11 cellular contexts compared by ENCODE assay signal in genomic region chr9:99868845-99869244, GRCh38. TPM values are rescaled to one million over a fixed set of nuclear protein-coding genes. Genes with fewer than 3 reads are reported as not detected.
DNase-seq lines count a peak whose midpoint lies in the region; ATAC-seq and TF ChIP-seq lines count a peak whose summit lies in the region.
"Had no signal": no experiment of that assay in that cellular context is flagged by ENCODE, and none has a peak within 500 bp of the region (broad histone marks: within the 10 kb centered on the region; RNA-seq: fewer than 3 reads in every experiment).

No MANE protein-coding gene starts in this region.

- H3K9me3 Mint-ChIP-seq in activated CD8-positive, alpha-beta T cell treated with anti-CD3 and anti-CD28 coated beads for 36 hours: no peaks in the 10 kb centered on the region
- no peaks in the 10 kb centered on the region for H3K9me3 Mint-ChIP-seq in activated naive CD4-positive, alpha-beta T cell treated with anti-CD3 and anti-CD28 coated beads for 36 hours
- H3K9me3 Mint-ChIP-seq: HFFc6, neural progenitor cell had no signal

- peaks cover 19% of the 10 kb centered on the region for H3K4me1 Mint-ChIP-seq in activated CD8-positive, alpha-beta T cell treated with anti-CD3 and anti-CD28 coated beads for 36 hours (ENCODE audit: low read depth)
- H3K4me1 Mint-ChIP-seq in activated naive CD4-positive, alpha-beta T cell treated with anti-CD3 and anti-CD28 coated beads for 36 hours (ENCODE audit: low read depth): peaks cover 8% of the 10 kb centered on the region

- TF ChIP-seq POLR2A in GM18505 (IDR thresholded peaks at IDR 0.05; ENCODE audit: borderline replicate concordance, extremely low read depth, insufficient read depth, insufficient read length): no peak

- peaks cover 18% of the 10 kb centered on the region for H3K36me3 Mint-ChIP-seq in activated CD8-positive, alpha-beta T cell treated with anti-CD3 and anti-CD28 coated beads for 36 hours (ENCODE audit: low read depth)
- H3K36me3 Mint-ChIP-seq in activated naive CD4-positive, alpha-beta T cell treated with anti-CD3 and anti-CD28 coated beads for 36 hours (ENCODE audit: low read depth): peaks cover 3% of the 10 kb centered on the region
- H3K36me3 Mint-ChIP-seq: neural progenitor cell had no signal

- no peak for TF ChIP-seq CTCF in activated CD8-positive, alpha-beta T cell treated with anti-CD3 and anti-CD28 coated beads for 36 hours (IDR thresholded peaks at IDR 0.05)

- ATAC-seq in GM18505 (IDR thresholded peaks at IDR 0.05; ENCODE audit: unreplicated experiment) (peak; percentile 93), GM19463 (IDR thresholded peaks at IDR 0.05; ENCODE audit: unreplicated experiment) (peak; percentile 72), HG03095 (IDR thresholded peaks at IDR 0.05; ENCODE audit: unreplicated experiment) (peak; percentile 89), HG03521 (IDR thresholded peaks at IDR 0.05; ENCODE audit: unreplicated experiment) (no peak)
- ATAC-seq in activated CD8-positive, alpha-beta T cell treated with anti-CD3 and anti-CD28 coated beads for 36 hours: peak; percentile 43

- CTCF ChIA-PET in activated CD8-positive, alpha-beta T cell treated with anti-CD3 and anti-CD28 coated beads for 36 hours (lab: Charles Lee): interaction anchor here (0.7 to 2.5 kb wide), 2 partner anchors 12 to 1332 kb away, joined by 3 to 13 read pairs; no protein-coding TSS in a partner anchor
- CTCF ChIA-PET in activated naive CD4-positive, alpha-beta T cell treated with anti-CD3 and anti-CD28 coated beads for 36 hours (lab: Charles Lee): no interaction called here

- H3K4me3 Mint-ChIP-seq in activated CD8-positive, alpha-beta T cell treated with anti-CD3 and anti-CD28 coated beads for 36 hours: no peak overlapping the region
- H3K4me3 Mint-ChIP-seq in activated naive CD4-positive, alpha-beta T cell treated with anti-CD3 and anti-CD28 coated beads for 36 hours: no peak overlapping the region
- H3K4me3 Mint-ChIP-seq: HFFc6, neural progenitor cell had no signal

- POLR2A ChIA-PET in activated CD8-positive, alpha-beta T cell treated with anti-CD3 and anti-CD28 coated beads for 36 hours (lab: Charles Lee): interaction anchor here (1.0 kb wide), 1 partner anchor 12 kb away, joined by 4 read pairs; no protein-coding TSS in a partner anchor

- no peak overlapping the region for H3K27ac Mint-ChIP-seq in activated CD8-positive, alpha-beta T cell treated with anti-CD3 and anti-CD28 coated beads for 36 hours
- no peak overlapping the region for H3K27ac Mint-ChIP-seq in activated naive CD4-positive, alpha-beta T cell treated with anti-CD3 and anti-CD28 coated beads for 36 hours
- H3K27ac Mint-ChIP-seq: HFFc6, neural progenitor cell had no signal

- no peaks in the 10 kb centered on the region for H3K27me3 Mint-ChIP-seq in activated CD8-positive, alpha-beta T cell treated with anti-CD3 and anti-CD28 coated beads for 36 hours
- no peaks in the 10 kb centered on the region for H3K27me3 Mint-ChIP-seq in activated naive CD4-positive, alpha-beta T cell treated with anti-CD3 and anti-CD28 coated beads for 36 hours (ENCODE audit: low read depth)

- no peak for DNase-seq in activated CD8-positive, alpha-beta T cell treated with anti-CD3 and anti-CD28 coated beads for 36 hours
- DNase-seq in activated naive CD4-positive, alpha-beta T cell treated with anti-CD3 and anti-CD28 coated beads for 36 hours: no peak
- no peak for DNase-seq in stimulated activated CD4-positive, alpha-beta T cell treated with anti-CD3 and anti-CD28 coated beads, Interleukin-1b, Interleukin-23, amount 100 ng/mL, for 48 hours
- no peak for DNase-seq in SHP77 treated with DMSO at 0.1 percent for 48 hours (lab: John Stamatoyannopoulos, UW)
- DNase-seq: HFFc6, NCI-H1417 treated with DMSO at 0.1 percent for 48 hours had no signal

- intact Hi-C loops in activated CD8-positive, alpha-beta T cell treated with anti-CD3 and anti-CD28 coated beads for 36 hours (cut with micrococcal nuclease): no loop called here
- intact Hi-C loops in activated naive CD4-positive, alpha-beta T cell treated with anti-CD3 and anti-CD28 coated beads for 36 hours (cut with micrococcal nuclease): no loop called here

RNA-seq across cellular contexts. Expression of gene STX17, which starts 37.6 kb away (rescaled TPM):
- total RNA-seq in activated CD8-positive, alpha-beta T cell treated with anti-CD3 and anti-CD28 coated beads for 36 hours: 10 to 100 TPM; 33.3 to 41.9 TPM
- total RNA-seq in activated naive CD4-positive, alpha-beta T cell treated with anti-CD3 and anti-CD28 coated beads for 36 hours: 10 to 100 TPM; 28.1 to 31.6 TPM

RNA-seq across cellular contexts. Expression of gene NR4A3, which starts 47.2 kb away (rescaled TPM):
- 100 to 1,000 TPM; 112 to 113 TPM for total RNA-seq in activated CD8-positive, alpha-beta T cell treated with anti-CD3 and anti-CD28 coated beads for 36 hours
- 1 to 10 TPM; 3.8 to 4.2 TPM for total RNA-seq in activated naive CD4-positive, alpha-beta T cell treated with anti-CD3 and anti-CD28 coated beads for 36 hours

Comparison
In these comparisons a context has a peak if more than half of its experiments do, and no peak if none do; other contexts are left out.
1. RNA of gene NR4A3, which starts 47.2 kb away (total RNA-seq): 112 to 113 TPM in activated CD8-positive, alpha-beta T cell treated with anti-CD3 and anti-CD28 coated beads for 36 hours; 3.8 to 4.2 TPM in activated naive CD4-positive, alpha-beta T cell treated with anti-CD3 and anti-CD28 coated beads for 36 hours; every median in the first group is over 10 times any median in the second.